Comparison of ENCODE assay signal across 9 cellular contexts in the genomic region with DNA sequence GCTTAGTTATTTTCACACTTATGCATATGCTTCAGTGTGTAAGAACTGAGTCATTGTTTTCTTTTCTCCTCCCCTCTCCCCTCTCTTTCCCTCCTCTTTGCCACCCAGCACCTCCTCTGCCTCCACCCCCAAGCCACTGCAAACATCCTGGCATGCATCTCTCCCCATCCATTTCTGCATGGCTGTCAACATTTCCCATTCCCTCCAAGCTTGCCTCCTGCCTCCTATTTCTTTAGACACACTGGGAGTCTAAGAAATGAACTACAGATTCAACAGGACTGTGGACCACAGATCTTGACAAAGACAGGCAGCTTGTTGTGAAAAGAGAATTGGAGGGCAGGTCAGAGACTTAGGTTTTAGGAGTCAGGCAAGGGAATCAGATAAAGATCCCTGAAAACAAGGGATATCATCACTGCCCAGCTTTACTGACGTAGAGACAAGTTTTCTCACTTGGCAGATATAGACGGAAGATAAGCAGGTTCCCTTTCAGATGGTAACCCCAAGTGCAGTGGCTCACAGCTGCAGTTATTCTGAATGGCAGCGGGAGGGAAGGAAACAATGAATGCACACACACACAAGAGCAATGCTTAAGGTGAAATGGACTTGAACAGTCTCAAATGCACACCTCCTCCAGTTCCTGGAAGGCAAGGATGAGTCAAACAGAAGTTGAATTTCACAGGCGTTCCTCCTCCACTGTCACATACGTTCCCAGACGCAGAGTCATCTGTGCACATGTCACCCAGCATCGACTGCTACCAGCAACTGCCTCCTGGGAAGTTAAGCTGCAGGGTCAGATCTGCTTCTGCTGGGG. TPM values are rescaled to one million over a fixed set of nuclear protein-coding genes. Genes with fewer than 3 reads are reported as not detected.
A peak's percentile ranks its signal among the peaks of the same experiment; 100 is the strongest.
DNase-seq lines count a peak whose midpoint lies in the region; ATAC-seq, FAIRE-seq and TF ChIP-seq lines count a peak whose summit lies in the region.
"Had no signal": no experiment of that assay in that cellular context is flagged by ENCODE, and none has a peak within 500 bp of the region (broad histone marks: within the 10 kb centered on the region; RNA-seq: fewer than 3 reads in every experiment).

No MANE protein-coding gene starts in this region.

- no peak overlapping the region for H4K5ac ChIP-seq in H9 (ENCODE audit: insufficient read length, low read depth, low read length)

- no peaks in the 10 kb centered on the region for H3K9me3 ChIP-seq in H9 (ENCODE audit: control insufficient read depth, low read depth, low read length)
- H3K9me3 ChIP-seq in endothelial cell of umbilical vein (replicated peaks; ENCODE audit: control insufficient read depth, insufficient read depth, low read length): no peaks in the 10 kb centered on the region
- H3K9me3 ChIP-seq in CD8-positive, alpha-beta T cell (ENCODE audit: low read length): no peaks in the 10 kb centered on the region

- no peak overlapping the region for H2BK15ac ChIP-seq in H9 (ENCODE audit: low read depth, low read length)

- H2BK120ac ChIP-seq in H9 (ENCODE audit: low read depth, low read length, poor library complexity, severe bottlenecking): no peak overlapping the region

- POLR2A ChIA-PET in endothelial cell of umbilical vein (lab: Charles Lee): no interaction called here
- POLR2A ChIA-PET in CD8-positive, alpha-beta T cell (lab: Charles Lee): no interaction called here

- no peak overlapping the region for H2AFZ ChIP-seq in H9 (ENCODE audit: low read length)
- H2AFZ ChIP-seq in endothelial cell of umbilical vein (ENCODE audit: low read depth, low read length): peak overlapping the region; percentile 49

- no peak overlapping the region for H4K91ac ChIP-seq in H9 (ENCODE audit: insufficient read length, low read depth, low read length)

- DNase-seq in H9: no peak
- DNase-seq in T1000 (lab: John Stamatoyannopoulos, UW): peak; percentile 25
- DNase-seq in endothelial cell of umbilical vein (ENCODE audit: low read depth, low spot score): peak; percentile 76
- peak; percentile 79 for DNase-seq in stimulated activated CD4-positive, alpha-beta T cell treated with anti-CD3 and anti-CD28 coated beads, Interleukin-1b, Interleukin-23, amount 100 ng/mL, for 48 hours
- DNase-seq in NCI-H2081 treated with DMSO at 0.1 percent for 48 hours (lab: John Stamatoyannopoulos, UW): no peak
- no peak for DNase-seq in CD8-positive, alpha-beta T cell
- no peak for DNase-seq in GM19238 (ENCODE audit: insufficient read length, low spot score)

- no peak overlapping the region for H3K4me3 ChIP-seq in endothelial cell of umbilical vein (replicated peaks in 1 of 3; ENCODE audit: insufficient read depth in 1 of 3, low read depth in 1 of 3, low read length in 3 of 3)
- no peak overlapping the region for H3K4me3 ChIP-seq in CD8-positive, alpha-beta T cell (ENCODE audit: low read depth, low read length)

- no peak overlapping the region for H3K4ac ChIP-seq in H9 (ENCODE audit: low read depth, low read length)

- ATAC-seq in CD8-positive, alpha-beta T cell: no peak
- no peak for ATAC-seq in HG03108 (IDR thresholded peaks at IDR 0.05; ENCODE audit: unreplicated experiment)

- H3K4me2 ChIP-seq in H9 (ENCODE audit: insufficient read depth, insufficient read length, low read length) (no peak overlapping the region), endothelial cell of umbilical vein (ENCODE audit: insufficient read depth, low read length) (peak overlapping the region; percentile 58)

- no peak overlapping the region for H3K27ac ChIP-seq in H9 (ENCODE audit: insufficient read length, low read depth, low read length)
- H3K27ac ChIP-seq in endothelial cell of umbilical vein (ENCODE audit: insufficient read depth, low read depth, low read length): peak overlapping the region; percentile 55
- no peak overlapping the region for H3K27ac ChIP-seq in CD8-positive, alpha-beta T cell (ENCODE audit: low read depth, low read length)
- H3K27ac ChIP-seq: HL-60 had no signal

- WGBS in H9 (ENCODE audit: extremely low coverage, insufficient read length, low lambda C conversion rate): no CpG with 5 or more reads among the region's 7 CpGs

- H3K27me3 Mint-ChIP-seq in H9 (ENCODE audit: low read depth): peaks cover 5% of the 10 kb centered on the region
- H3K27me3 Mint-ChIP-seq in CD8-positive, alpha-beta T cell (ENCODE audit: low read depth): no peaks in the 10 kb centered on the region

- no peak overlapping the region for H4K8ac ChIP-seq in H9 (replicated peaks; ENCODE audit: insufficient read length, low read depth, low read length)

- H3K56ac ChIP-seq in H9 (ENCODE audit: insufficient read length, low read depth, low read length): no peak overlapping the region

- H2AK5ac ChIP-seq in H9 (ENCODE audit: insufficient read length, low read length): no peak overlapping the region

- dilution Hi-C loops in endothelial cell of umbilical vein (cut with MboI; ENCODE audit: extremely low pct_ligation_motif_present, low sequenced_read_pairs): no loop called here

- no peaks in the 10 kb centered on the region for H3K79me1 ChIP-seq in H9 (ENCODE audit: insufficient read depth, low read depth, low read length, poor library complexity, severe bottlenecking)

- TF ChIP-seq POLR2A in endothelial cell of umbilical vein (IDR thresholded peaks at IDR 0.05; ENCODE audit: low read depth, low read length): no peak

- H2BK5ac ChIP-seq in H9 (ENCODE audit: insufficient read length, low read length): no peak overlapping the region

- no peaks in the 10 kb centered on the region for H3K9me3 Mint-ChIP-seq in H9
- no peaks in the 10 kb centered on the region for H3K9me3 Mint-ChIP-seq in CD8-positive, alpha-beta T cell

- CTCF ChIA-PET in endothelial cell of umbilical vein (lab: Charles Lee): interaction anchor here (1.2 to 1.6 kb wide), 6 partner anchors 10 to 289 kb away, joined by 3 to 6 read pairs (median 4); no protein-coding TSS in a partner anchor
- CTCF ChIA-PET in CD8-positive, alpha-beta T cell (lab: Charles Lee): no interaction called here

- no peak overlapping the region for H2BK12ac ChIP-seq in H9 (ENCODE audit: insufficient read length, low read depth, low read length)

- TF ChIP-seq CTCF in H9 (conservative IDR thresholded peaks at IDR 0.05) (no peak), endothelial cell of umbilical vein (IDR thresholded peaks at IDR 0.05; ENCODE audit: extremely low read depth in 1 of 2, insufficient read depth in 1 of 2, low read depth in 1 of 2, low read length in 2 of 2) (no peak)
- no peak for TF ChIP-seq CTCF in CD8-positive, alpha-beta T cell (IDR thresholded peaks at IDR 0.05)

- H3K4me3 Mint-ChIP-seq in H9: no peak overlapping the region; a peak in 1 of 5 replicates
- H3K4me3 Mint-ChIP-seq in CD8-positive, alpha-beta T cell: no peak overlapping the region

- H3K23ac ChIP-seq in H9 (ENCODE audit: insufficient read length, low read depth, low read length): no peak overlapping the region

- H3K4me1 Mint-ChIP-seq in H9: peaks cover 34 to 40% of the 10 kb centered on the region in 2 experiments
- H3K4me1 Mint-ChIP-seq in CD8-positive, alpha-beta T cell (ENCODE audit: low read depth): peaks cover 5% of the 10 kb centered on the region

- no peaks in the 10 kb centered on the region for H3K36me3 ChIP-seq in endothelial cell of umbilical vein (ENCODE audit: control insufficient read depth in 2 of 2, extremely low read depth in 1 of 2, insufficient read depth in 2 of 2, low read length in 2 of 2)
- no peaks in the 10 kb centered on the region for H3K36me3 ChIP-seq in CD8-positive, alpha-beta T cell (ENCODE audit: insufficient read depth, low read length)

- no peak overlapping the region for H2BK20ac ChIP-seq in H9 (ENCODE audit: low read depth, low read length, poor library complexity, severe bottlenecking)

- H3K27me3 ChIP-seq in H9 (ENCODE audit: insufficient read depth, low read length) (no peaks in the 10 kb centered on the region), endothelial cell of umbilical vein (ENCODE audit: control insufficient read depth in 2 of 2, insufficient read depth in 2 of 2, low read length in 2 of 2) (no peaks in the 10 kb centered on the region)
- no peaks in the 10 kb centered on the region for H3K27me3 ChIP-seq in CD8-positive, alpha-beta T cell (ENCODE audit: insufficient read depth, low read length)

- TSS peak; percentile 98 for BruUV-seq in endothelial cell of umbilical vein (replicated peaks; lab: Mats Ljungman, UMichigan)

- no peaks in the 10 kb centered on the region for H3K36me3 Mint-ChIP-seq in H9 (ENCODE audit: insufficient read depth in 1 of 3, low read depth in 3 of 3)
- no peaks in the 10 kb centered on the region for H3K36me3 Mint-ChIP-seq in CD8-positive, alpha-beta T cell

- H3K27ac Mint-ChIP-seq in H9: 0 out of 7 replicates have a peak overlapping the region, but pooled peaks of 1 of the 3 experiments have one; percentile 78
- no peak overlapping the region for H3K27ac Mint-ChIP-seq in CD8-positive, alpha-beta T cell

- H4K20me1 ChIP-seq in H9 (ENCODE audit: control insufficient read depth, insufficient read depth, insufficient read length) (no peaks in the 10 kb centered on the region), endothelial cell of umbilical vein (replicated peaks; ENCODE audit: control insufficient read depth, extremely low read depth, insufficient read depth, low read length) (no peaks in the 10 kb centered on the region)

- H3K9me1 ChIP-seq in endothelial cell of umbilical vein (replicated peaks; ENCODE audit: control insufficient read depth, extremely low read depth, insufficient read depth, low read length): no peaks in the 10 kb centered on the region

- H3K79me2 ChIP-seq in H9 (ENCODE audit: insufficient read depth, low read length) (no peaks in the 10 kb centered on the region), endothelial cell of umbilical vein (ENCODE audit: control insufficient read depth, insufficient read depth, low read length) (no peaks in the 10 kb centered on the region)

- H3K4me1 ChIP-seq in H9 (ENCODE audit: insufficient read depth, low read length): peaks cover 10% of the 10 kb centered on the region; the same call in 1 of the 2 replicates
- peaks cover 24% of the 10 kb centered on the region for H3K4me1 ChIP-seq in endothelial cell of umbilical vein (ENCODE audit: control insufficient read depth, extremely low read depth, insufficient read depth, low read length)
- peaks cover 3% of the 10 kb centered on the region for H3K4me1 ChIP-seq in CD8-positive, alpha-beta T cell (ENCODE audit: insufficient read depth, low read length)

- no peak overlapping the region for H3K18ac ChIP-seq in H9 (ENCODE audit: insufficient read length, low read depth, low read length)

- intact Hi-C loops in endothelial cell of umbilical vein (cut with micrococcal nuclease): loop anchor here (2.0 kb wide), 3 partner anchors 22 to 50 kb away; no protein-coding TSS in a partner anchor
- intact Hi-C loops in CD8-positive, alpha-beta T cell (cut with DNase I, micrococcal nuclease): loop anchor here in 1 of 2 experiments (10.0 kb wide), 1 partner anchor 288 kb away; no protein-coding TSS in a partner anchor

- no peak overlapping the region for H3T11ph ChIP-seq in H9 (ENCODE audit: low read length)

- peak; percentile 87 for FAIRE-seq in endothelial cell of umbilical vein (lab: Jason Lieb, UNC)

- H3K9ac ChIP-seq in H9 (ENCODE audit: extremely low read depth, insufficient read length, low read length) (no peak overlapping the region), endothelial cell of umbilical vein (replicated peaks; ENCODE audit: extremely low read depth, insufficient read depth, low read length) (peak overlapping the region; percentile 42)

- no peaks in the 10 kb centered on the region for H3K23me2 ChIP-seq in H9 (ENCODE audit: insufficient read length, low read depth, low read length, poor library complexity, severe bottlenecking)

- 0 out of 2 replicates have a peak overlapping the region, but pooled peaks have one; percentile 20 for H3K14ac ChIP-seq in H9 (ENCODE audit: insufficient read depth, low read length)

RNA-seq across cellular contexts. Expression of a gene that starts 56.1 kb away (rescaled TPM):
- 1.2 and 1.4 TPM in 2 replicates for total RNA-seq in H9 (2021)
- 4.0 and 5.0 TPM in 2 replicates for total RNA-seq in endothelial cell of umbilical vein
- polyA plus RNA-seq in endothelial cell of umbilical vein: 2.1 and 3.4 TPM in 2 replicates
- polyA plus RNA-seq in endothelial cell of umbilical vein (2011; cell fraction: cytosol; rRNA removed): 3.6 and 4.1 TPM in 2 replicates
- polyA plus RNA-seq in endothelial cell of umbilical vein (2011; cell fraction: nucleus; rRNA removed): 3.2 and 3.3 TPM in 2 replicates
- 2.7 and 4.9 TPM in 2 replicates for polyA plus RNA-seq in endothelial cell of umbilical vein (2012)
- 4.5 and 4.7 TPM in 2 replicates for polyA minus RNA-seq in endothelial cell of umbilical vein
- polyA minus RNA-seq in endothelial cell of umbilical vein (2011; cell fraction: cytosol; rRNA and poly(A)+ RNA removed): 0.61 TPM
- polyA minus RNA-seq in endothelial cell of umbilical vein (2011; cell fraction: nucleus; rRNA and poly(A)+ RNA removed): 3.6 and 5.6 TPM in 2 replicates
- total RNA-seq in CD8-positive, alpha-beta T cell: 1 to 10 TPM; 5.0 TPM

Comparison
In these comparisons a context has a peak if more than half of its experiments do, and no peak if none do; other contexts are left out.
1. DNase-seq: peak in T1000 (single experiment), endothelial cell of umbilical vein (single experiment) and stimulated activated CD4-positive, alpha-beta T cell treated with anti-CD3 and anti-CD28 coated beads, Interleukin-1b, Interleukin-23, amount 100 ng/mL, for 48 hours (single experiment); none in H9 (single experiment), NCI-H2081 treated with DMSO at 0.1 percent for 48 hours (single experiment), CD8-positive, alpha-beta T cell (0 of 7) and GM19238 (single experiment).